ENCODE assay signal across 12 cellular contexts in the genomic region with DNA sequence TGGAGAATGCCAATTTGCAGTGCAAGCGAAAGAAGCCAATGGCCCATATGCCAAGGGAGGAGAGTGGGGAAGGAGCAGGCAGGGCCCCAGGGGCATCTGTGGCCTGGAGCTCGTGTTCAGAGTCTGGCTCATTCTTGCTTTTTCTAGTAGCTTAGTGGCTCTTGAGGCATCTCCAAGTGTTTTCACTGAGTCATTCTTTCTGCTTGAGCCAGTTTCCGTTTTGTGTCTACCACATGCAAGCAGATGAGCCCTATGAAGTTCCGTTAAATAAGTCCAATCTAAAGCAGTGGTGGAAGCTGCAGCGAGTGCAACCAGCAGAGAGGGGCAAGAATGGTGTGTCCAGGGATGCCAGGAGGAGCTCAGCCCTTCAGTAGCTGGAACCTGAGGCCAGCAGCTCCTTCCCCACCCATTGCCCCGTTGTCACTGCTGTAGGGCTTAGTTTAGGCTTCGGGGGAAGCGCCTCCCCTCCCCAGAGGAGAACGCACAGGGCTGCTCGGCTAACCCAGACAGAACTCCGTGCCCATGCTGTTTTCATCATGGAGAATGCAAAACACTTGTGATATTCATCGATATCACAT. TPM values are rescaled to one million over a fixed set of nuclear protein-coding genes. Genes with fewer than 3 reads are reported as not detected.
A peak's percentile ranks its signal among the peaks of the same experiment; 100 is the strongest.
DNase-seq lines count a peak whose midpoint lies in the region; ATAC-seq and TF ChIP-seq lines count a peak whose summit lies in the region.
"Had no signal": no experiment of that assay in that cellular context is flagged by ENCODE, and none has a peak within 500 bp of the region (broad histone marks: within the 10 kb centered on the region; RNA-seq: fewer than 3 reads in every experiment).

No MANE protein-coding gene starts in this region.

- H3K9me3 ChIP-seq in RWPE2 (ENCODE audit: severe bottlenecking) (no peaks in the 10 kb centered on the region), heart right ventricle (no peaks in the 10 kb centered on the region), lower lobe of right lung (no peaks in the 10 kb centered on the region)

- intact Hi-C loops in heart right ventricle (cut with DNase I) (no loop called here), lower lobe of right lung (cut with DNase I) (no loop called here)

- H3K4me3 ChIP-seq in RWPE2 (ENCODE audit: severe bottlenecking) (no peak overlapping the region), heart right ventricle (no peak overlapping the region), lower lobe of right lung (no peak overlapping the region)

- DNase-seq in ACHN (peak; percentile 4), GF-D8 (lab: John Stamatoyannopoulos, UW) (peak; percentile 16), RWPE2 (ENCODE audit: low spot score) (no peak), heart right ventricle (peak in 1 of 2 donors; percentile 13), lower lobe of right lung (no peak)
- DNase-seq in stimulated activated CD4-positive, alpha-beta T cell treated with anti-CD3 and anti-CD28 coated beads, Interleukin-1b, Interleukin-23, amount 100 ng/mL, for 48 hours = no peak
- DNase-seq in activated CD4-positive, CD25-positive, alpha-beta regulatory T cell (lab: John Stamatoyannopoulos, UW) = no peak
- DNase-seq: activated gamma-delta T cell treated with Interleukin-2 at 50 U/mL for 16 hours, naive B cell, NCI-H1436 treated with DMSO at 0.1 percent for 48 hours had no signal

- H3K27ac ChIP-seq in RWPE2 (ENCODE audit: poor library complexity, severe bottlenecking) (peak overlapping the region; percentile 59), heart right ventricle (no peak overlapping the region), lower lobe of right lung (no peak overlapping the region)

- in situ Hi-C loops in ACHN (cut with HindIII; ENCODE audit: low pct_ligation_motif_present, low pct_unique_long_range_greater_than_20kb, low sequenced_read_pairs) = no loop called here

- H3K36me3 ChIP-seq in RWPE2 (ENCODE audit: low read depth) (no peaks in the 10 kb centered on the region), heart right ventricle (no peaks in the 10 kb centered on the region), lower lobe of right lung (no peaks in the 10 kb centered on the region)

- H3K4me1 ChIP-seq in RWPE2 (ENCODE audit: insufficient read depth, poor library complexity, severe bottlenecking) = peaks cover 7% of the 10 kb centered on the region
- H3K4me1 ChIP-seq in heart right ventricle = peaks cover 0 to 15% (median 0%) of the 10 kb centered on the region in 9 donors
- H3K4me1 ChIP-seq in lower lobe of right lung = no peaks in the 10 kb centered on the region

- TF ChIP-seq CTCF in RWPE2 (IDR thresholded peaks at IDR 0.05; ENCODE audit: poor library complexity, severe bottlenecking) (no peak), heart right ventricle (IDR thresholded peaks at IDR 0.05) (no peak), lower lobe of right lung (IDR thresholded peaks at IDR 0.05) (no peak)

- WGBS in heart right ventricle, 2 donors = 72 to 75% methylated on average over 12 of the region's 12 CpGs

- ATAC-seq in RWPE2 (ENCODE audit: low read depth) (0 out of 3 replicates have a peak, but pooled peaks have one; percentile 3), heart right ventricle (peak in 7 of 8 donors; percentile 43 to 70 (median 49)), lower lobe of right lung (no peak), HG02759 (IDR thresholded peaks at IDR 0.05; ENCODE audit: unreplicated experiment) (no peak)
- ATAC-seq: CD8-positive, alpha-beta T cell had no signal

- H3K27me3 ChIP-seq in RWPE2 (ENCODE audit: insufficient read depth, poor library complexity, severe bottlenecking) = no peaks in the 10 kb centered on the region
- peaks cover 0 to 9% (median 0%) of the 10 kb centered on the region in 7 donors for H3K27me3 ChIP-seq in heart right ventricle
- no peaks in the 10 kb centered on the region for H3K27me3 ChIP-seq in lower lobe of right lung (ENCODE audit: low read depth)

RNA-seq across cellular contexts. Expression of a gene that starts 57.4 kb away (rescaled TPM):
- total RNA-seq in heart right ventricle (10 to 100 TPM in 1 of 10 donors, 1 to 10 TPM in 9; 4.3 to 12.2 (median 5.6) TPM), lower lobe of right lung (0.53 TPM)
- 10 to 100 TPM in 1 of 2 donors, 1 to 10 TPM in 1; 3.9 to 10.7 TPM for polyA plus RNA-seq in heart right ventricle
- total RNA-seq: CD8-positive, alpha-beta T cell had no signal

Comparison
In these comparisons a context has a peak if more than half of its experiments do, and no peak if none do; other contexts are left out.
1. DNase-seq: peak in ACHN (single experiment) and GF-D8 (single experiment); none in RWPE2 (single experiment), stimulated activated CD4-positive, alpha-beta T cell treated with anti-CD3 and anti-CD28 coated beads, Interleukin-1b, Interleukin-23, amount 100 ng/mL, for 48 hours (single experiment), activated CD4-positive, CD25-positive, alpha-beta regulatory T cell (0 of 4) and lower lobe of right lung (single experiment).
2. ATAC-seq: peak in RWPE2 (single experiment) and heart right ventricle (7 of 8); none in lower lobe of right lung (0 of 2) and HG02759 (single experiment).